In the genomic region with DNA sequence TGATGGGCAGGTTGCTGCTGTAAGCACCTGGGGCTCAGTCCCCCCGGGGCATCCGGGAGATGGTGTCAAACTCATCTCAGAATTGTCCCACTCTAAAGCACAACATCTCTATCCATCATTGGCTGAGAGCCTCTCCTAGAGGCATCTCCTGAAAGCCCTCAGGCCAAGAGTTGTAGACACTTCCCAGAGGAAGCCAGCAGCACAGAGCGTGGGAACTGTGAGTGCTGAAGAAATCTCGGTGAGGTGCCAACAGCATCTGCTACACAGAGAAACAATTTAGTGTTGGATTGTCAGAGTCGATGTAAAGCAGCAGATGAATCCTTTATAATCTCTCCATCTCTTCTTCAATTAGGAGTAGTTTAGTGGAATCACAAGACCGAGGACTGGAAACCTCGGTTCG, we compare ENCODE assay signal across 25 cellular contexts.
DNase-seq lines count a peak whose midpoint lies in the region; ATAC-seq and TF ChIP-seq lines count a peak whose summit lies in the region.
"Had no signal": no experiment of that assay in that cellular context is flagged by ENCODE, and none has a peak within 500 bp of the region (broad histone marks: within the 10 kb centered on the region; RNA-seq: fewer than 3 reads in every experiment).

No MANE protein-coding gene starts in this region.

- TF ChIP-seq CTCF in fibroblast of the aortic adventitia (IDR thresholded peaks at IDR 0.05; ENCODE audit: insufficient read depth, low read length) = no peak

- intact Hi-C loops in aorta (cut with DNase I) = no loop called here

- no peak overlapping the region for H3K4me3 ChIP-seq in GM23248
- H3K4me3 ChIP-seq in fibroblast of the aortic adventitia (ENCODE audit: low read depth, low read length) = no peak overlapping the region
- no peak overlapping the region for H3K4me3 ChIP-seq in trophoblast cell (ENCODE audit: low read depth, low read length)
- no peak overlapping the region for H3K4me3 ChIP-seq in aorta (ENCODE audit: low read length in 2 of 2)
- H3K4me3 ChIP-seq: dorsolateral prefrontal cortex, mucosa of descending colon, thoracic aorta had no signal

- H3K9me3 ChIP-seq in GM23248 (ENCODE audit: low read depth) (no peaks in the 10 kb centered on the region), trophoblast cell (ENCODE audit: insufficient read depth, low read depth, low read length) (peaks cover 2% of the 10 kb centered on the region), aorta (ENCODE audit: control insufficient read depth, low read length) (no peaks in the 10 kb centered on the region)
- H3K9me3 ChIP-seq: mucosa of descending colon, thoracic aorta had no signal

- H4K8ac ChIP-seq in trophoblast cell (ENCODE audit: low read depth, low read length) = no peak overlapping the region

- H2AK5ac ChIP-seq in trophoblast cell (ENCODE audit: low read length) = no peak overlapping the region

- H2AFZ ChIP-seq in GM23248 (no peak overlapping the region), trophoblast cell (ENCODE audit: insufficient read depth, low read length, poor library complexity) (no peak overlapping the region)

- H2BK120ac ChIP-seq in trophoblast cell (ENCODE audit: insufficient read depth, low read length, poor library complexity) = no peak overlapping the region

- H3K27me3 ChIP-seq in GM23248 (replicated peaks; ENCODE audit: insufficient read depth) (peaks cover 39% of the 10 kb centered on the region), trophoblast cell (ENCODE audit: insufficient read depth, low read length) (no peaks in the 10 kb centered on the region), aorta (ENCODE audit: control insufficient read depth in 1 of 2, insufficient read depth in 2 of 2, low read length in 1 of 2) (no peaks in the 10 kb centered on the region)
- H3K27me3 ChIP-seq: brain microvascular endothelial cell, dorsolateral prefrontal cortex had no signal

- H3K36me3 ChIP-seq in GM23248 (ENCODE audit: low read depth) (no peaks in the 10 kb centered on the region), trophoblast cell (ENCODE audit: control insufficient read depth in 1 of 2, insufficient read depth in 2 of 2, low read length in 2 of 2) (no peaks in the 10 kb centered on the region), aorta (ENCODE audit: control insufficient read depth in 1 of 2, insufficient read depth in 2 of 2, low read length in 1 of 2) (no peaks in the 10 kb centered on the region)
- H3K36me3 ChIP-seq: brain microvascular endothelial cell, thoracic aorta had no signal

- H3K14ac ChIP-seq in trophoblast cell (ENCODE audit: low read length) = no peak overlapping the region

- H4K12ac ChIP-seq in trophoblast cell (ENCODE audit: low read depth, low read length) = peak overlapping the region; percentile 57

- no peak overlapping the region for H4K91ac ChIP-seq in trophoblast cell (ENCODE audit: low read depth, low read length)

- no peaks in the 10 kb centered on the region for H4K20me1 ChIP-seq in GM23248 (ENCODE audit: insufficient read depth)

- H3K4me2 ChIP-seq in GM23248 (ENCODE audit: unreplicated experiment) = no peak overlapping the region
- no peak overlapping the region for H3K4me2 ChIP-seq in trophoblast cell (ENCODE audit: low read length)

- no peaks in the 10 kb centered on the region for H3K79me2 ChIP-seq in GM23248 (ENCODE audit: insufficient read depth)
- no peaks in the 10 kb centered on the region for H3K79me2 ChIP-seq in trophoblast cell (ENCODE audit: control insufficient read depth, insufficient read depth, low read length, poor library complexity)

- peaks cover 4% of the 10 kb centered on the region; the same call in 1 of the 2 replicates for H3K4me1 ChIP-seq in GM23248 (ENCODE audit: insufficient read depth)
- H3K4me1 ChIP-seq in trophoblast cell (ENCODE audit: control insufficient read depth in 1 of 2, insufficient read depth in 2 of 2, low read length in 2 of 2) = no peaks in the 10 kb centered on the region
- H3K4me1 ChIP-seq in aorta (ENCODE audit: control insufficient read depth in 1 of 2, insufficient read depth in 2 of 2, low read length in 2 of 2) = peaks cover 2 to 6% of the 10 kb centered on the region in 2 donors

- no peaks in the 10 kb centered on the region for H3K9me2 ChIP-seq in GM23248 (ENCODE audit: insufficient read depth)

- H3K9ac ChIP-seq in GM23248 (no peak overlapping the region), trophoblast cell (ENCODE audit: low read length) (no peak overlapping the region)

- H3K4ac ChIP-seq in trophoblast cell (ENCODE audit: low read depth, low read length) = no peak overlapping the region

- ATAC-seq in aorta (ENCODE audit: low FRiP score) = peak; percentile 64
- ATAC-seq in HG03175 (IDR thresholded peaks at IDR 0.05; ENCODE audit: unreplicated experiment) = no peak
- ATAC-seq: mucosa of descending colon; natural killer cell; stimulated activated naive B cell treated with anti-CD40 and anti-IgM and Interleukin-4, amounts not matched to agents 10 μg/mL and 1 μg/mL and 100 μg/mL, for 72 hours had no signal

- no peak overlapping the region for H2BK12ac ChIP-seq in trophoblast cell (ENCODE audit: low read length)

- H3K79me1 ChIP-seq in trophoblast cell (ENCODE audit: low read length) = no peaks in the 10 kb centered on the region

- no peak overlapping the region for H3K18ac ChIP-seq in trophoblast cell (ENCODE audit: low read length)

- in situ Hi-C loops in GM23248 (cut with MboI) = no loop called here

- H3K27ac ChIP-seq in GM23248 (no peak overlapping the region), trophoblast cell (ENCODE audit: low read depth, low read length) (no peak overlapping the region), aorta (ENCODE audit: low read depth in 1 of 2, low read length in 2 of 2) (peak overlapping the region in 1 of 2 donors; percentile 25)
- H3K27ac ChIP-seq: brain microvascular endothelial cell, dorsolateral prefrontal cortex, HL-60 had no signal

- H3F3A ChIP-seq in GM23248 (ENCODE audit: insufficient read depth) = peaks cover 3% of the 10 kb centered on the region; the same call in 1 of the 2 replicates

- no peak overlapping the region for H2BK5ac ChIP-seq in trophoblast cell (ENCODE audit: low read depth, low read length, poor library complexity)

- H3K23ac ChIP-seq in trophoblast cell (ENCODE audit: low read length) = no peak overlapping the region

- WGBS in GM23248 (ENCODE audit: low coverage in 1 of 2, low lambda C conversion rate in 2 of 2, missing lambda C conversion rate in 2 of 2), 2 experiments = 4% methylated on average over 8 of the region's 8 CpGs
- WGBS in trophoblast cell (ENCODE audit: extremely low coverage, insufficient coverage, insufficient read length) = no CpG with 5 or more reads among the region's 8 CpGs
- 13 to 15% methylated on average over 8 of the region's 8 CpGs for WGBS in aorta, 2 donors

- DNase-seq in GM23248 (peak; percentile 53), fibroblast of the aortic adventitia (ENCODE audit: low read depth) (peak; percentile 77), trophoblast cell (no peak), aorta (no peak), NCI-H1105 (lab: John Stamatoyannopoulos, UW) (no peak)
- no peak for DNase-seq in activated CD4-positive, alpha-beta T cell treated with anti-CD3 and anti-CD28 coated beads, Interleukin-2, amount 50 U/mL, for 48 hours
- DNase-seq: amniotic stem cell; brain microvascular endothelial cell; DND-41; H9; head of caudate nucleus; KBM-7; kidney glomerular epithelial cell; mucosa of descending colon; natural killer cell; NCI-H1092 treated with DMSO at 0.1 percent for 48 hours; NCI-H187 treated with DMSO at 0.1 percent for 48 hours; NCI-H2171; NCI-H82; nucleus accumbens; stimulated activated naive B cell treated with anti-CD40 and anti-IgM and Interleukin-4, amounts not matched to agents 10 μg/mL and 1 μg/mL and 100 μg/mL, for 72 hours had no signal

Comparison
In these comparisons a context has a peak if more than half of its experiments do, and no peak if none do; other contexts are left out.
1. DNase-seq: peak in GM23248 (single experiment) and fibroblast of the aortic adventitia (single experiment); none in trophoblast cell (0 of 2), aorta (0 of 2), activated CD4-positive, alpha-beta T cell treated with anti-CD3 and anti-CD28 coated beads, Interleukin-2, amount 50 U/mL, for 48 hours (0 of 2) and NCI-H1105 (single experiment).